In the genomic region with DNA sequence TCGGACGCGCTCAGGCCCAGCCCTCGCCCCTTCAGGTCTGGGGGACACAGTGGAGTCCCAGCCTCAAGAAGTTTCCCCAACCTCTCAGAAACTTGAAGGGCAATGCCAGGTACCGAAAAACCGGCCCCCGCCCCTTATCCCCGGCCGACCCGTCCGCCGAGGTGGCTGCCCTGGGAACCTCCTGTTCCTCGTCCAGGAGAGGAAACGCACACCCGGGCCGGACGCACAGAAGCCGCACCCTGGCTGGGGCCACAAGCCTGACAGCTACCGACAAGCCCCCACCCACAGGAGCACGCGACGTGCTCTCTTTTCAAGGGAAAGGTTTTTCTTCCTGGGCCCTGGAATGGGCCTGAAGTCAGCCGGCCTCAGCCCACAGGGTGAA, we compare ENCODE assay signal across 10 cellular contexts. TPM values are rescaled to one million over a fixed set of nuclear protein-coding genes. Genes with fewer than 3 reads are reported as not detected.
DNase-seq lines count a peak whose midpoint lies in the region; ATAC-seq and TF ChIP-seq lines count a peak whose summit lies in the region.
"Had no signal": no experiment of that assay in that cellular context is flagged by ENCODE, and none has a peak within 500 bp of the region (broad histone marks: within the 10 kb centered on the region; RNA-seq: fewer than 3 reads in every experiment).

No MANE protein-coding gene starts in this region.

- no peak overlapping the region for H3K27ac ChIP-seq in CD4-positive, alpha-beta T cell (ENCODE audit: low read depth, low read length)
- H3K27ac ChIP-seq in Panc1 (ENCODE audit: low read length) (peak overlapping the region; percentile 51), rectal smooth muscle tissue (ENCODE audit: low read depth, low read length) (peak overlapping the region; percentile 14)

- H3K9me3 ChIP-seq in CD4-positive, alpha-beta T cell (ENCODE audit: control insufficient read depth, low read length), result no peaks in the 10 kb centered on the region
- H3K9me3 ChIP-seq in Panc1 (ENCODE audit: control insufficient read depth, insufficient read depth, low read depth, low read length), result no peaks in the 10 kb centered on the region

- in situ Hi-C loops in Panc1 (cut with HindIII; ENCODE audit: low pct_unique_long_range_greater_than_20kb, low sequenced_read_pairs), result no loop called here

- POLR2A ChIA-PET in CD4-positive, alpha-beta T cell (lab: Charles Lee), result no interaction called here
- POLR2A ChIA-PET in Panc1 (lab: Charles Lee), result no interaction called here

- peak overlapping the region; percentile 49 to 53 for H3K4me3 ChIP-seq in Panc1 (ENCODE audit: low read depth in 2 of 2, low read length in 2 of 2)
- H3K4me3 ChIP-seq in rectal smooth muscle tissue (ENCODE audit: low read length), result peak overlapping the region; percentile 61

- H3K36me3 ChIP-seq in Panc1 (ENCODE audit: control insufficient read depth, insufficient read depth, low read length), result no peaks in the 10 kb centered on the region
- no peaks in the 10 kb centered on the region for H3K36me3 ChIP-seq in rectal smooth muscle tissue (ENCODE audit: control insufficient read depth, insufficient read depth, low read length)

- intact Hi-C loops in CD4-positive, alpha-beta T cell (cut with DNase I, micrococcal nuclease), result loop anchor here (5.0 kb wide), 3 partner anchors 123 to 203 kb away; no protein-coding TSS in a partner anchor
- intact Hi-C loops in Panc1 (cut with micrococcal nuclease; ENCODE audit: unreplicated experiment), result no loop called here
- intact Hi-C loops in left cardiac atrium (cut with DNase I), result loop anchor here (5.0 to 10.0 kb wide), 4 partner anchors 55 to 227 kb away; partner anchors contain the start of gene ACSF3 (in 1 of the 2)

- CTCF ChIA-PET in CD4-positive, alpha-beta T cell (lab: Charles Lee), result no interaction called here
- CTCF ChIA-PET in Panc1 (lab: Charles Lee), result no interaction called here

- H3K4me3 Mint-ChIP-seq in CD4-positive, alpha-beta T cell, result peak overlapping the region; percentile 51
- H3K4me3 Mint-ChIP-seq: activated CD8-positive, alpha-beta T cell treated with anti-CD3 and anti-CD28 coated beads, Interleukin-2, amount 10 ng/mL, durations not matched to agents 7 days and 5 days had no signal

- H3K27me3 Mint-ChIP-seq in CD4-positive, alpha-beta T cell, result peaks cover 51% of the 10 kb centered on the region

- no peak for ATAC-seq in CD4-positive, alpha-beta T cell (ENCODE audit: poor library complexity)
- peak; percentile 27 for ATAC-seq in Panc1
- peak in 1 of 2 donors; percentile 25 for ATAC-seq in left cardiac atrium
- ATAC-seq in HG03039 (IDR thresholded peaks at IDR 0.05; ENCODE audit: unreplicated experiment), result no peak
- ATAC-seq in HG03108 (IDR thresholded peaks at IDR 0.05; ENCODE audit: unreplicated experiment), result no peak
- ATAC-seq: activated CD8-positive, alpha-beta T cell treated with anti-CD3 and anti-CD28 coated beads, Interleukin-2, amount 10 ng/mL, durations not matched to agents 7 days and 5 days had no signal

- H3K27me3 ChIP-seq in CD4-positive, alpha-beta T cell (ENCODE audit: control insufficient read depth, insufficient read depth, low read length), result peaks cover 71% of the 10 kb centered on the region
- H3K27me3 ChIP-seq in Panc1 (ENCODE audit: control insufficient read depth, insufficient read depth, low read length) (no peaks in the 10 kb centered on the region), rectal smooth muscle tissue (ENCODE audit: control insufficient read depth, insufficient read depth, low read length) (peaks cover 33% of the 10 kb centered on the region)

- H3K4me1 ChIP-seq in Panc1 (ENCODE audit: control insufficient read depth, insufficient read depth, low read length) (no peaks in the 10 kb centered on the region), rectal smooth muscle tissue (ENCODE audit: control insufficient read depth, insufficient read depth, low read length) (peaks cover 3% of the 10 kb centered on the region)

- no peak overlapping the region for H3K9ac ChIP-seq in rectal smooth muscle tissue (ENCODE audit: low read length)

- peaks cover 8% of the 10 kb centered on the region for H3K4me1 Mint-ChIP-seq in CD4-positive, alpha-beta T cell (ENCODE audit: low read depth)

- DNase-seq in CD4-positive, alpha-beta T cell, result peak in 1 of 10 experiments; percentile 13
- no peak for DNase-seq in Panc1 (ENCODE audit: low read depth, low spot score)
- DNase-seq in left cardiac atrium, result peak; percentile 73
- no peak for DNase-seq in DMS153 (lab: John Stamatoyannopoulos, UW)
- DNase-seq in iPS-NIHi7 (ENCODE audit: extremely low spot score), result no peak
- DNase-seq: activated CD8-positive, alpha-beta T cell treated with anti-CD3 and anti-CD28 coated beads, Interleukin-2, amount 10 ng/mL, durations not matched to agents 7 days and 5 days; HCEC 1CT had no signal

- H3K9me3 Mint-ChIP-seq in CD4-positive, alpha-beta T cell, result no peaks in the 10 kb centered on the region

- TF ChIP-seq CTCF in CD4-positive, alpha-beta T cell (IDR thresholded peaks at IDR 0.05), result no peak
- no peak for TF ChIP-seq CTCF in Panc1 (IDR thresholded peaks at IDR 0.05)

- no peaks in the 10 kb centered on the region for H3K36me3 Mint-ChIP-seq in CD4-positive, alpha-beta T cell (ENCODE audit: low read depth)

- BruUV-seq in Panc1 (replicated peaks; lab: Mats Ljungman, UMichigan), result no TSS peak

- no peak overlapping the region for H3K27ac Mint-ChIP-seq in CD4-positive, alpha-beta T cell
- H3K27ac Mint-ChIP-seq: activated CD8-positive, alpha-beta T cell treated with anti-CD3 and anti-CD28 coated beads, Interleukin-2, amount 10 ng/mL, durations not matched to agents 7 days and 5 days had no signal

RNA-seq across cellular contexts. Expression of gene CBFA2T3, which starts 37.2 kb away (rescaled TPM):
- 1 to 10 TPM in 1 of 2 experiments, under 1 TPM in 1; 0.80 to 1.6 TPM for total RNA-seq in CD4-positive, alpha-beta T cell
- 13.7 TPM for total RNA-seq in Panc1 (2021; ENCODE audit: unreplicated experiment)
- polyA plus RNA-seq in Panc1 (2012; ENCODE audit: insufficient read length), result 22.0 TPM
- 1 to 10 TPM; 6.5 to 6.6 TPM for total RNA-seq in left cardiac atrium
- total RNA-seq: activated CD8-positive, alpha-beta T cell treated with anti-CD3 and anti-CD28 coated beads, Interleukin-2, amount 10 ng/mL, durations not matched to agents 7 days and 5 days had no signal
